1 cellular context compared by ENCODE assay signal in the genomic region with DNA sequence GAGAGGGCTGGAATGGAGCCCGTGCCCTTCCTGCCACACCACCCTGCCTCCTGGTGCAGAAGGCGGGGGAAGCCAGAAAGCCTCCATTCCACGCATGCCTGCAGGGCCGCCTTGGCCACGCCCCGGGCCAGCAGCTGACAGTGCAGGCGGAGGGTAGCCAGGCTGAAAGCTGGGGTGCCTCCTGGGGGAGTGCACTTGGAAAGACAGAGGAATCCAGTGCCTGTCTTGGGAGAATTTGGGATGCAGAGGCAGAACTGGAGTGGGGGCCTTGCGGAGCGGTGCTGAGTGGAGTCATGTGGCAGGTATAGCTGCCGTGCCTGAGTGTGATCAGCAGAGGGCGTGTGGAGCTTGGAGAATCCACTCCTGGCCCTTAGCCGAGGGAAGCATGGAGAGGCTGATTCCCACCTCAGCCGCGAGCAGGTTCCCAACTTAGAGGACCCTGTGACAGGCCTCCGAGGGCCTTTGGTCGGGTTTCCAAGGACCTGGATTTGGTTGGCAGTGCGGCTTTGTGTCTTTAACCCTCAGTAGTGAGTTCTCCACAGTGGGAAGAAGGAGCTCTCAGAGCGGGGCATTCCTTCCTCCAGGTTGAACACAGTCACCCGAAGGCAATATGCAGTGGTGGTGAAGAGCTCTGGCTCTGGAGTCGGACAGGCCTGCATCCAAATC.
TF ChIP-seq lines count a peak whose summit lies in the region.

No MANE protein-coding gene starts in this region.

TF ChIP-seq in HepG2, 621 proteins besides CTCF, POLR2A, EP300 and RAD21 (continued from another document and continues in another):
- TF ChIP-seq, protein P1, sequence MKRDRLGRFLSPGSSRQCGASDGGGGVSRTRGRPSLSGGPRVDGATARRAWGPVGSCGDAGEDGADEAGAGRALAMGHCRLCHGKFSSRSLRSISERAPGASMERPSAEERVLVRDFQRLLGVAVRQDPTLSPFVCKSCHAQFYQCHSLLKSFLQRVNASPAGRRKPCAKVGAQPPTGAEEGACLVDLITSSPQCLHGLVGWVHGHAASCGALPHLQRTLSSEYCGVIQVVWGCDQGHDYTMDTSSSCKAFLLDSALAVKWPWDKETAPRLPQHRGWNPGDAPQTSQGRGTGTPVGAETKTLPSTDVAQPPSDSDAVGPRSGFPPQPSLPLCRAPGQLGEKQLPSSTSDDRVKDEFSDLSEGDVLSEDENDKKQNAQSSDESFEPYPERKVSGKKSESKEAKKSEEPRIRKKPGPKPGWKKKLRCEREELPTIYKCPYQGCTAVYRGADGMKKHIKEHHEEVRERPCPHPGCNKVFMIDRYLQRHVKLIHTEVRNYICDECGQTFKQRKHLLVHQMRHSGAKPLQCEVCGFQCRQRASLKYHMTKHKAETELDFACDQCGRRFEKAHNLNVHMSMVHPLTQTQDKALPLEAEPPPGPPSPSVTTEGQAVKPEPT (CRISPR knock-in tag; IDR thresholded peaks at IDR 0.05; ENCODE audit: low read depth), result no peak
- TF ChIP-seq ZNF350 (CRISPR knock-in tag; IDR thresholded peaks at IDR 0.05; ENCODE audit: borderline replicate concordance, low read depth) (peak; percentile 63; the same call in 1 of the 2 replicates), MTF1 (CRISPR knock-in tag; IDR thresholded peaks at IDR 0.05) (no peak), TBL1XR1 (IDR thresholded peaks at IDR 0.05; ENCODE audit: borderline replicate concordance, low read length, partially characterized antibody) (no peak), ZNF747 (CRISPR knock-in tag; IDR thresholded peaks at IDR 0.05; ENCODE audit: borderline replicate concordance) (no peak), ZNF616 (CRISPR knock-in tag; IDR thresholded peaks at IDR 0.05; ENCODE audit: low read depth) (no peak), HMGA1 (CRISPR knock-in tag; conservative IDR thresholded peaks at IDR 0.05) (no peak), NR1H2 (CRISPR knock-in tag; IDR thresholded peaks at IDR 0.05; ENCODE audit: borderline replicate concordance, low read depth) (no peak), MAF1 (CRISPR knock-in tag; IDR thresholded peaks at IDR 0.05; ENCODE audit: borderline replicate concordance) (no peak), ZFP36 (IDR thresholded peaks at IDR 0.05; ENCODE audit: borderline replicate concordance, low read depth, low read length, partially characterized antibody) (no peak), MXI1 (IDR thresholded peaks at IDR 0.05; ENCODE audit: borderline replicate concordance, low read depth, low read length) (peak; percentile 28; the same call in 2 of the 3 replicates), MYNN (CRISPR knock-in tag; IDR thresholded peaks at IDR 0.05; ENCODE audit: low read depth) (no peak), CC2D1A (CRISPR knock-in tag; IDR thresholded peaks at IDR 0.05) (no peak), ZIK1 (CRISPR knock-in tag; IDR thresholded peaks at IDR 0.05; ENCODE audit: borderline replicate concordance, low read depth) (no peak), FOXK2 (IDR thresholded peaks at IDR 0.05) (no peak), PITX1 (CRISPR knock-in tag; IDR thresholded peaks at IDR 0.05) (no peak), BRCA1 (CRISPR knock-in tag; IDR thresholded peaks at IDR 0.05) (no peak), NFRKB (IDR thresholded peaks at IDR 0.05) (no peak), TCF7 (IDR thresholded peaks at IDR 0.05; ENCODE audit: low read depth) (no peak), ZNF660 (CRISPR knock-in tag; IDR thresholded peaks at IDR 0.05; ENCODE audit: borderline replicate concordance, low read depth) (no peak)
- TF ChIP-seq, protein P2, sequence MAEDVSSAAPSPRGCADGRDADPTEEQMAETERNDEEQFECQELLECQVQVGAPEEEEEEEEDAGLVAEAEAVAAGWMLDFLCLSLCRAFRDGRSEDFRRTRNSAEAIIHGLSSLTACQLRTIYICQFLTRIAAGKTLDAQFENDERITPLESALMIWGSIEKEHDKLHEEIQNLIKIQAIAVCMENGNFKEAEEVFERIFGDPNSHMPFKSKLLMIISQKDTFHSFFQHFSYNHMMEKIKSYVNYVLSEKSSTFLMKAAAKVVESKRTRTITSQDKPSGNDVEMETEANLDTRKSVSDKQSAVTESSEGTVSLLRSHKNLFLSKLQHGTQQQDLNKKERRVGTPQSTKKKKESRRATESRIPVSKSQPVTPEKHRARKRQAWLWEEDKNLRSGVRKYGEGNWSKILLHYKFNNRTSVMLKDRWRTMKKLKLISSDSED (CRISPR knock-in tag; IDR thresholded peaks at IDR 0.05), result no peak
- TF ChIP-seq, protein P3, sequence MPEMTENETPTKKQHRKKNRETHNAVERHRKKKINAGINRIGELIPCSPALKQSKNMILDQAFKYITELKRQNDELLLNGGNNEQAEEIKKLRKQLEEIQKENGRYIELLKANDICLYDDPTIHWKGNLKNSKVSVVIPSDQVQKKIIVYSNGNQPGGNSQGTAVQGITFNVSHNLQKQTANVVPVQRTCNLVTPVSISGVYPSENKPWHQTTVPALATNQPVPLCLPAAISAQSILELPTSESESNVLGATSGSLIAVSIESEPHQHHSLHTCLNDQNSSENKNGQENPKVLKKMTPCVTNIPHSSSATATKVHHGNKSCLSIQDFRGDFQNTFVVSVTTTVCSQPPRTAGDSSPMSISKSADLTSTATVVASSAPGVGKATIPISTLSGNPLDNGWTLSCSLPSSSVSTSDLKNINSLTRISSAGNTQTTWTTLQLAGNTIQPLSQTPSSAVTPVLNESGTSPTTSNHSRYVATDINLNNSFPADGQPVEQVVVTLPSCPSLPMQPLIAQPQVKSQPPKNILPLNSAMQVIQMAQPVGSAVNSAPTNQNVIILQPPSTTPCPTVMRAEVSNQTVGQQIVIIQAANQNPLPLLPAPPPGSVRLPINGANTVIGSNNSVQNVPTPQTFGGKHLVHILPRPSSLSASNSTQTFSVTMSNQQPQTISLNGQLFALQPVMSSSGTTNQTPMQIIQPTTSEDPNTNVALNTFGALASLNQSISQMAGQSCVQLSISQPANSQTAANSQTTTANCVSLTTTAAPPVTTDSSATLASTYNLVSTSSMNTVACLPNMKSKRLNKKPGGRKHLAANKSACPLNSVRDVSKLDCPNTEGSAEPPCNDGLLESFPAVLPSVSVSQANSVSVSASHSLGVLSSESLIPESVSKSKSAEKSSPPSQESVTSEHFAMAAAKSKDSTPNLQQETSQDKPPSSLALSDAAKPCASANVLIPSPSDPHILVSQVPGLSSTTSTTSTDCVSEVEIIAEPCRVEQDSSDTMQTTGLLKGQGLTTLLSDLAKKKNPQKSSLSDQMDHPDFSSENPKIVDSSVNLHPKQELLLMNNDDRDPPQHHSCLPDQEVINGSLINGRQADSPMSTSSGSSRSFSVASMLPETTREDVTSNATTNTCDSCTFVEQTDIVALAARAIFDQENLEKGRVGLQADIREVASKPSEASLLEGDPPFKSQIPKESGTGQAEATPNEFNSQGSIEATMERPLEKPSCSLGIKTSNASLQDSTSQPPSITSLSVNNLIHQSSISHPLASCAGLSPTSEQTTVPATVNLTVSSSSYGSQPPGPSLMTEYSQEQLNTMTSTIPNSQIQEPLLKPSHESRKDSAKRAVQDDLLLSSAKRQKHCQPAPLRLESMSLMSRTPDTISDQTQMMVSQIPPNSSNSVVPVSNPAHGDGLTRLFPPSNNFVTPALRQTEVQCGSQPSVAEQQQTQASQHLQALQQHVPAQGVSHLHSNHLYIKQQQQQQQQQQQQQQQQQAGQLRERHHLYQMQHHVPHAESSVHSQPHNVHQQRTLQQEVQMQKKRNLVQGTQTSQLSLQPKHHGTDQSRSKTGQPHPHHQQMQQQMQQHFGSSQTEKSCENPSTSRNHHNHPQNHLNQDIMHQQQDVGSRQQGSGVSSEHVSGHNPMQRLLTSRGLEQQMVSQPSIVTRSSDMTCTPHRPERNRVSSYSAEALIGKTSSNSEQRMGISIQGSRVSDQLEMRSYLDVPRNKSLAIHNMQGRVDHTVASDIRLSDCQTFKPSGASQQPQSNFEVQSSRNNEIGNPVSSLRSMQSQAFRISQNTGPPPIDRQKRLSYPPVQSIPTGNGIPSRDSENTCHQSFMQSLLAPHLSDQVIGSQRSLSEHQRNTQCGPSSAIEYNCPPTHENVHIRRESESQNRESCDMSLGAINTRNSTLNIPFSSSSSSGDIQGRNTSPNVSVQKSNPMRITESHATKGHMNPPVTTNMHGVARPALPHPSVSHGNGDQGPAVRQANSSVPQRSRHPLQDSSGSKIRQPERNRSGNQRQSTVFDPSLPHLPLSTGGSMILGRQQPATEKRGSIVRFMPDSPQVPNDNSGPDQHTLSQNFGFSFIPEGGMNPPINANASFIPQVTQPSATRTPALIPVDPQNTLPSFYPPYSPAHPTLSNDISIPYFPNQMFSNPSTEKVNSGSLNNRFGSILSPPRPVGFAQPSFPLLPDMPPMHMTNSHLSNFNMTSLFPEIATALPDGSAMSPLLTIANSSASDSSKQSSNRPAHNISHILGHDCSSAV (CRISPR knock-in tag; IDR thresholded peaks at IDR 0.05; ENCODE audit: borderline replicate concordance), result no peak
- TF ChIP-seq, protein P4, sequence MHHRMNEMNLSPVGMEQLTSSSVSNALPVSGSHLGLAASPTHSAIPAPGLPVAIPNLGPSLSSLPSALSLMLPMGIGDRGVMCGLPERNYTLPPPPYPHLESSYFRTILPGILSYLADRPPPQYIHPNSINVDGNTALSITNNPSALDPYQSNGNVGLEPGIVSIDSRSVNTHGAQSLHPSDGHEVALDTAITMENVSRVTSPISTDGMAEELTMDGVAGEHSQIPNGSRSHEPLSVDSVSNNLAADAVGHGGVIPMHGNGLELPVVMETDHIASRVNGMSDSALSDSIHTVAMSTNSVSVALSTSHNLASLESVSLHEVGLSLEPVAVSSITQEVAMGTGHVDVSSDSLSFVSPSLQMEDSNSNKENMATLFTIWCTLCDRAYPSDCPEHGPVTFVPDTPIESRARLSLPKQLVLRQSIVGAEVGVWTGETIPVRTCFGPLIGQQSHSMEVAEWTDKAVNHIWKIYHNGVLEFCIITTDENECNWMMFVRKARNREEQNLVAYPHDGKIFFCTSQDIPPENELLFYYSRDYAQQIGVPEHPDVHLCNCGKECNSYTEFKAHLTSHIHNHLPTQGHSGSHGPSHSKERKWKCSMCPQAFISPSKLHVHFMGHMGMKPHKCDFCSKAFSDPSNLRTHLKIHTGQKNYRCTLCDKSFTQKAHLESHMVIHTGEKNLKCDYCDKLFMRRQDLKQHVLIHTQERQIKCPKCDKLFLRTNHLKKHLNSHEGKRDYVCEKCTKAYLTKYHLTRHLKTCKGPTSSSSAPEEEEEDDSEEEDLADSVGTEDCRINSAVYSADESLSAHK (CRISPR knock-in tag; IDR thresholded peaks at IDR 0.05; ENCODE audit: borderline replicate concordance), result no peak
- TF ChIP-seq, protein P5, sequence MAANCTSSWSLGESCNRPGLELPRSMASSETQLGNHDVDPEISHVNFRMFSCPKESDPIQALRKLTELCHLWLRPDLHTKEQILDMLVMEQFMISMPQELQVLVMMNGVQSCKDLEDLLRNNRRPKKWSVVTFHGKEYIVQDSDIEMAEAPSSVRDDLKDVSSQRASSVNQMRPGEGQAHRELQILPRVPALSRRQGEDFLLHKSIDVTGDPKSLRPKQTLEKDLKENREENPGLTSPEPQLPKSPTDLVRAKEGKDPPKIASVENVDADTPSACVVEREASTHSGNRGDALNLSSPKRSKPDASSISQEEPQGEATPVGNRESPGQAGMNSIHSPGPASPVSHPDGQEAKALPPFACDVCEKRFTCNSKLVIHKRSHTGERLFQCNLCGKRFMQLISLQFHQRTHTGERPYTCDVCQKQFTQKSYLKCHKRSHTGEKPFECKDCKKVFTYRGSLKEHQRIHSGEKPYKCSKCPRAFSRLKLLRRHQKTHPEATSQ (CRISPR knock-in tag; IDR thresholded peaks at IDR 0.05; ENCODE audit: borderline replicate concordance), result no peak
- TF ChIP-seq, protein P6, sequence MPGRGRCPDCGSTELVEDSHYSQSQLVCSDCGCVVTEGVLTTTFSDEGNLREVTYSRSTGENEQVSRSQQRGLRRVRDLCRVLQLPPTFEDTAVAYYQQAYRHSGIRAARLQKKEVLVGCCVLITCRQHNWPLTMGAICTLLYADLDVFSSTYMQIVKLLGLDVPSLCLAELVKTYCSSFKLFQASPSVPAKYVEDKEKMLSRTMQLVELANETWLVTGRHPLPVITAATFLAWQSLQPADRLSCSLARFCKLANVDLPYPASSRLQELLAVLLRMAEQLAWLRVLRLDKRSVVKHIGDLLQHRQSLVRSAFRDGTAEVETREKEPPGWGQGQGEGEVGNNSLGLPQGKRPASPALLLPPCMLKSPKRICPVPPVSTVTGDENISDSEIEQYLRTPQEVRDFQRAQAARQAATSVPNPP (CRISPR knock-in tag; IDR thresholded peaks at IDR 0.05), result no peak
- TF ChIP-seq, protein P7, sequence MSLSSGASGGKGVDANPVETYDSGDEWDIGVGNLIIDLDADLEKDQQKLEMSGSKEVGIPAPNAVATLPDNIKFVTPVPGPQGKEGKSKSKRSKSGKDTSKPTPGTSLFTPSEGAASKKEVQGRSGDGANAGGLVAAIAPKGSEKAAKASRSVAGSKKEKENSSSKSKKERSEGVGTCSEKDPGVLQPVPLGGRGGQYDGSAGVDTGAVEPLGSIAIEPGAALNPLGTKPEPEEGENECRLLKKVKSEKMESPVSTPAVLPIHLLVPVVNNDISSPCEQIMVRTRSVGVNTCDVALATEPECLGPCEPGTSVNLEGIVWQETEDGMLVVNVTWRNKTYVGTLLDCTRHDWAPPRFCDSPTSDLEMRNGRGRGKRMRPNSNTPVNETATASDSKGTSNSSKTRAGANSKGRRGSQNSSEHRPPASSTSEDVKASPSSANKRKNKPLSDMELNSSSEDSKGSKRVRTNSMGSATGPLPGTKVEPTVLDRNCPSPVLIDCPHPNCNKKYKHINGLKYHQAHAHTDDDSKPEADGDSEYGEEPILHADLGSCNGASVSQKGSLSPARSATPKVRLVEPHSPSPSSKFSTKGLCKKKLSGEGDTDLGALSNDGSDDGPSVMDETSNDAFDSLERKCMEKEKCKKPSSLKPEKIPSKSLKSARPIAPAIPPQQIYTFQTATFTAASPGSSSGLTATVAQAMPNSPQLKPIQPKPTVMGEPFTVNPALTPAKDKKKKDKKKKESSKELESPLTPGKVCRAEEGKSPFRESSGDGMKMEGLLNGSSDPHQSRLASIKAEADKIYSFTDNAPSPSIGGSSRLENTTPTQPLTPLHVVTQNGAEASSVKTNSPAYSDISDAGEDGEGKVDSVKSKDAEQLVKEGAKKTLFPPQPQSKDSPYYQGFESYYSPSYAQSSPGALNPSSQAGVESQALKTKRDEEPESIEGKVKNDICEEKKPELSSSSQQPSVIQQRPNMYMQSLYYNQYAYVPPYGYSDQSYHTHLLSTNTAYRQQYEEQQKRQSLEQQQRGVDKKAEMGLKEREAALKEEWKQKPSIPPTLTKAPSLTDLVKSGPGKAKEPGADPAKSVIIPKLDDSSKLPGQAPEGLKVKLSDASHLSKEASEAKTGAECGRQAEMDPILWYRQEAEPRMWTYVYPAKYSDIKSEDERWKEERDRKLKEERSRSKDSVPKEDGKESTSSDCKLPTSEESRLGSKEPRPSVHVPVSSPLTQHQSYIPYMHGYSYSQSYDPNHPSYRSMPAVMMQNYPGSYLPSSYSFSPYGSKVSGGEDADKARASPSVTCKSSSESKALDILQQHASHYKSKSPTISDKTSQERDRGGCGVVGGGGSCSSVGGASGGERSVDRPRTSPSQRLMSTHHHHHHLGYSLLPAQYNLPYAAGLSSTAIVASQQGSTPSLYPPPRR (CRISPR knock-in tag; IDR thresholded peaks at IDR 0.05; ENCODE audit: borderline replicate concordance), result no peak
- TF ChIP-seq, protein P8, sequence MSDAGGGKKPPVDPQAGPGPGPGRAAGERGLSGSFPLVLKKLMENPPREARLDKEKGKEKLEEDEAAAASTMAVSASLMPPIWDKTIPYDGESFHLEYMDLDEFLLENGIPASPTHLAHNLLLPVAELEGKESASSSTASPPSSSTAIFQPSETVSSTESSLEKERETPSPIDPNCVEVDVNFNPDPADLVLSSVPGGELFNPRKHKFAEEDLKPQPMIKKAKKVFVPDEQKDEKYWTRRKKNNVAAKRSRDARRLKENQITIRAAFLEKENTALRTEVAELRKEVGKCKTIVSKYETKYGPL (CRISPR knock-in tag; IDR thresholded peaks at IDR 0.05), result no peak
